Comparison of ENCODE assay signal across 18 cellular contexts in the genomic region with DNA sequence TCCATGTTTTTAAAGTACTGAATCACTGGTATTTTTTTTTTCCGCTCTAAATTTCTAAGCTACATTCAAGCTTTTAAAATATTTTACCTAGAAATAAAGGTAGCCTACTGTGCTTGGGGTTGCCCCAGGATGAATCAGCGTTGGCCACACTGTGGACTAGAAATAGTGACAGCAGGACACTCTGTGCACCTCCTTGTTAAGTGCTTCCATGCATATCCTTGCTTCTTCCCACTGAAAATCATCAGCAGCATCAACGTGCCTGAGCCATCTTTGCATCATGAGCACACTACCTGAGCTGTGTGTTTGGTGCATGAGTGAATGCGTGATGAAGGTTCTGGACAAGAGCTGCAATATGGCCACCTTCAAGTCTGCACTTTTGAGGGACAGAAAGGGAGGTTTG.
DNase-seq lines count a peak whose midpoint lies in the region; ATAC-seq, FAIRE-seq and TF ChIP-seq lines count a peak whose summit lies in the region.
"Had no signal": no experiment of that assay in that cellular context is flagged by ENCODE, and none has a peak within 500 bp of the region (broad histone marks: within the 10 kb centered on the region; RNA-seq: fewer than 3 reads in every experiment).

No MANE protein-coding gene starts in this region.

- peaks cover 4% of the 10 kb centered on the region for H3K4me1 Mint-ChIP-seq in type B pancreatic cell (ENCODE audit: unreplicated experiment)

- intact Hi-C loops in HepG2 (cut with micrococcal nuclease; ENCODE audit: unreplicated experiment) = loop anchor here (1.0 to 5.0 kb wide), 3 partner anchors 118 to 206 kb away; no protein-coding TSS in a partner anchor
- intact Hi-C loops in right lobe of liver (cut with DNase I) = loop anchor here in 1 of 2 donors (10.0 kb wide), 1 partner anchor 114 kb away; no protein-coding TSS in a partner anchor
- intact Hi-C loops in posterior cingulate gyrus (cut with DNase I) = no loop called here

- no peaks in the 10 kb centered on the region for H3K9me3 Mint-ChIP-seq in type B pancreatic cell

- CTCF ChIA-PET in HepG2 (lab: Yijun Ruan, JAX; ENCODE audit: low intra/inter-chr PET ratio, low total read pairs) = interaction anchor here (1.4 to 2.8 kb wide), 2 partner anchors 119 to 207 kb away, joined by 5 to 18 read pairs; no protein-coding TSS in a partner anchor

- H3K27ac Mint-ChIP-seq in type B pancreatic cell = no peak overlapping the region

- TF ChIP-seq CTCF in HepG2 (CRISPR knock-in tag; IDR thresholded peaks at IDR 0.05) = no peak
- TF ChIP-seq CTCF in right lobe of liver (IDR thresholded peaks at IDR 0.05) = no peak
- peak; percentile 5 for TF ChIP-seq CTCF in type B pancreatic cell (conservative IDR thresholded peaks at IDR 0.05)

- BruUV-seq in HepG2 (replicated peaks; lab: Mats Ljungman, UMichigan) = no TSS peak

- H3K36me3 Mint-ChIP-seq in type B pancreatic cell = peaks cover 11% of the 10 kb centered on the region

- no peak overlapping the region for H3K4me2 ChIP-seq in HepG2 (ENCODE audit: low read depth, low read length)

- TF ChIP-seq EP300 in HepG2 (IDR thresholded peaks at IDR 0.05; ENCODE audit: low read depth in 2 of 2, low read length in 2 of 2) (no peak), HepG2 (CRISPR knock-in tag; IDR thresholded peaks at IDR 0.05; ENCODE audit: borderline replicate concordance) (no peak)

- no peak for TF ChIP-seq POLR2A in HepG2 (IDR thresholded peaks at IDR 0.05; ENCODE audit: insufficient read depth in 1 of 2, low read depth in 2 of 2, low read length in 2 of 2)
- TF ChIP-seq POLR2A in right lobe of liver (IDR thresholded peaks at IDR 0.05) = no peak

- no peak for ATAC-seq in HepG2
- ATAC-seq in right lobe of liver = no peak

- H3K4me3 ChIP-seq in HepG2 (replicated peaks in 1 of 3; ENCODE audit: insufficient read depth in 1 of 3, low read depth in 2 of 3, low read length in 3 of 3) (no peak overlapping the region), right lobe of liver (no peak overlapping the region)
- H3K4me3 ChIP-seq: HAP-1, K562 had no signal

- in situ Hi-C loops in HepG2 (cut with HindIII; ENCODE audit: extremely low pct_ligation_motif_present, low pct_unique_long_range_greater_than_20kb) = loop anchor here (5.0 kb wide), 2 partner anchors 121 to 206 kb away; no protein-coding TSS in a partner anchor

- H3K27ac ChIP-seq in HepG2 (ENCODE audit: extremely low read length, insufficient read depth, low read length) (no peak overlapping the region), right lobe of liver (no peak overlapping the region)
- H3K27ac ChIP-seq: C4-2B, HL-60 had no signal

- TF ChIP-seq RAD21 in HepG2 (CRISPR knock-in tag; IDR thresholded peaks at IDR 0.05) = no peak

- H2AFZ ChIP-seq in HepG2 (ENCODE audit: low read length) = no peak overlapping the region

- H3K4me1 ChIP-seq in HepG2 (ENCODE audit: insufficient read depth, low read length) (peaks cover 43% of the 10 kb centered on the region), right lobe of liver (peaks cover 0 to 21% (median 7%) of the 10 kb centered on the region in 4 donors)
- H3K4me1 ChIP-seq: HAP-1 had no signal

- no peaks in the 10 kb centered on the region for H4K20me1 ChIP-seq in HepG2 (ENCODE audit: insufficient read depth, low read length)

- WGBS in HepG2 (ENCODE audit: low lambda C conversion rate) = 95% methylated on average over 4 of the region's 4 CpGs
- WGBS in right lobe of liver (ENCODE audit: insufficient coverage, low coverage, low lambda C conversion rate, missing lambda C conversion rate) = 97% methylated on average over 4 of the region's 4 CpGs

- no peak overlapping the region for H3K9ac ChIP-seq in HepG2 (ENCODE audit: insufficient read depth, low read depth, low read length)

- no peaks in the 10 kb centered on the region for H3K9me3 ChIP-seq in HepG2 (ENCODE audit: low read length)
- no peaks in the 10 kb centered on the region for H3K9me3 ChIP-seq in right lobe of liver
- H3K9me3 ChIP-seq: BE2C, Caco-2, HAP-1 had no signal

- H3K79me2 ChIP-seq in HepG2 (ENCODE audit: insufficient read depth, low read length) = no peaks in the 10 kb centered on the region

- H3K4me3 Mint-ChIP-seq in type B pancreatic cell = no peak overlapping the region
- H3K4me3 Mint-ChIP-seq: CD8-positive, alpha-beta memory T cell had no signal

- DNase-seq in HepG2 (ENCODE audit: low spot score) (no peak), right lobe of liver (no peak), HK-2 (ENCODE audit: unreplicated experiment) (peak; percentile 27), glomerular visceral epithelial cell (ENCODE audit: extremely low spot score) (peak; percentile 8), type B pancreatic cell (ENCODE audit: extremely low spot score, unreplicated experiment) (no peak), posterior cingulate gyrus (no peak), hippocampal formation (lab: John Stamatoyannopoulos, UW) (no peak), iPS-NIHi11 (ENCODE audit: low spot score) (no peak)
- DNase-seq: CD8-positive, alpha-beta memory T cell; DND-41; GF-D8 had no signal

- no peak for FAIRE-seq in HepG2 (lab: Jason Lieb, UNC)
- FAIRE-seq: H1, K562 had no signal

- no peaks in the 10 kb centered on the region for H3K27me3 Mint-ChIP-seq in type B pancreatic cell
- H3K27me3 Mint-ChIP-seq: CD8-positive, alpha-beta memory T cell had no signal

- no peaks in the 10 kb centered on the region; a peak in 1 of 5 replicates for H3K27me3 ChIP-seq in HepG2 (ENCODE audit: control insufficient read depth in 1 of 2, insufficient read depth in 2 of 2, low read length in 2 of 2)
- H3K27me3 ChIP-seq in right lobe of liver = no peaks in the 10 kb centered on the region
- H3K27me3 ChIP-seq: BE2C had no signal

- no peaks in the 10 kb centered on the region for H3K36me3 ChIP-seq in HepG2 (replicated peaks in 1 of 2; ENCODE audit: control insufficient read depth in 1 of 2, insufficient read depth in 2 of 2, low read length in 2 of 2)
- H3K36me3 ChIP-seq in right lobe of liver = no peaks in the 10 kb centered on the region
- H3K36me3 ChIP-seq: BE2C, HAP-1 had no signal

- POLR2A ChIA-PET in HepG2 (lab: Yijun Ruan, JAX) = no interaction called here

TF ChIP-seq in HepG2, 621 proteins besides CTCF, POLR2A, EP300 and RAD21:
- TF ChIP-seq NFE2 (CRISPR knock-in tag; IDR thresholded peaks at IDR 0.05) (0 out of 2 replicates have a peak, but pooled peaks have one; percentile 16), SALL1 (CRISPR knock-in tag; IDR thresholded peaks at IDR 0.05) (no peak)

Comparison
In these comparisons a context has a peak if more than half of its experiments do, and no peak if none do; other contexts are left out.
1. DNase-seq: peak in HK-2 (single experiment) and glomerular visceral epithelial cell (single experiment); none in HepG2 (single experiment), right lobe of liver (0 of 3), type B pancreatic cell (single experiment), posterior cingulate gyrus (0 of 10), hippocampal formation (0 of 2) and iPS-NIHi11 (single experiment).